In the genomic region with DNA sequence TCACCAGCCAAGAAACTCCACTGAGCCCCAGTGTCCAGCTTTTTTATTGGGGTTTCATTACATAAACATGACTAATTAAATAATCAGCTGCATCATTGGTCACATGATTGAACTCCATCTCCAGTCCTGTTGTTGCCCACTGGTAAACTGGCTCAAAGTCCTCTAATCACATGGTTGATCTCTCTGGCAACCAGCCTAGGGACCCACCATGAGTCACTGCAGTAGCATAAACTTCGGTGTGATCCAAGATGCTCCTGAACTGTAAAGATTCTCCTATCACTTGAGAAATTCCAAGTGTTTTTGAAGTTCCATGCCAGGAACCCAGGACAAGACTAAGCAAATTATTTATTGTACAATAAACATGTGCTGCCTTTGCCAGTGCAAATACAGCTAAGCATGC, we compare ENCODE assay signal across 18 cellular contexts.
DNase-seq lines count a peak whose midpoint lies in the region; TF ChIP-seq lines count a peak whose summit lies in the region.
"Had no signal": no experiment of that assay in that cellular context is flagged by ENCODE, and none has a peak within 500 bp of the region (broad histone marks: within the 10 kb centered on the region; RNA-seq: fewer than 3 reads in every experiment).

No MANE protein-coding gene starts in this region.

- peak overlapping the region; percentile 49 for H3K4me3 ChIP-seq in endodermal cell (ENCODE audit: low read length)
- H3K4me3 ChIP-seq: BLaER1, GM12878, GM23248 had no signal

- H3K4me1 ChIP-seq in endodermal cell (ENCODE audit: control insufficient read depth, insufficient read depth, low read length): no peaks in the 10 kb centered on the region
- H3K4me1 ChIP-seq: BLaER1 had no signal

- no peaks in the 10 kb centered on the region for H3K27me3 ChIP-seq in endodermal cell (ENCODE audit: control insufficient read depth, insufficient read depth, low read length, poor library complexity, severe bottlenecking)
- H3K27me3 ChIP-seq: BLaER1 had no signal

- H3K4me1 Mint-ChIP-seq in endodermal cell: no peaks in the 10 kb centered on the region
- H3K4me1 Mint-ChIP-seq: CD14-positive monocyte; CD4-positive, alpha-beta memory T cell had no signal

- H3K36me3 ChIP-seq in endodermal cell (ENCODE audit: control insufficient read depth, insufficient read depth, low read length): no peaks in the 10 kb centered on the region
- H3K36me3 ChIP-seq: BLaER1 had no signal

- H3K36me3 Mint-ChIP-seq in endodermal cell (ENCODE audit: low read depth): peaks cover 11% of the 10 kb centered on the region
- H3K36me3 Mint-ChIP-seq: CD14-positive monocyte; CD4-positive, alpha-beta memory T cell had no signal

- peak; percentile 68 for DNase-seq in H4 (ENCODE audit: low spot score)
- peak; percentile 14 for DNase-seq in T1000 (lab: John Stamatoyannopoulos, UW)
- DNase-seq in endodermal cell: no peak
- DNase-seq in KG1 (lab: John Stamatoyannopoulos, UW): no peak
- no peak for DNase-seq in NCI-H526 (lab: John Stamatoyannopoulos, UW)
- no peak for DNase-seq in SKM-1 (lab: John Stamatoyannopoulos, UW; ENCODE audit: unreplicated experiment)
- no peak for DNase-seq in activated gamma-delta T cell (lab: John Stamatoyannopoulos, UW)
- DNase-seq: CD4-positive, alpha-beta memory T cell; DMS 273 treated with DMSO at 0.1 percent for 48 hours; DMS53; DND-41; EL; GM23248; HCEC 1CT had no signal

- no peak overlapping the region for H3K27ac Mint-ChIP-seq in endodermal cell
- H3K27ac Mint-ChIP-seq: CD14-positive monocyte; CD4-positive, alpha-beta memory T cell had no signal

- H3K9me3 Mint-ChIP-seq in endodermal cell: peaks cover 53% of the 10 kb centered on the region

- H3K27me3 Mint-ChIP-seq in endodermal cell (ENCODE audit: insufficient read depth): no peaks in the 10 kb centered on the region
- H3K27me3 Mint-ChIP-seq: CD4-positive, alpha-beta memory T cell had no signal

- WGBS in endodermal cell (ENCODE audit: insufficient coverage in 1 of 2, insufficient read length in 1 of 2), 2 experiments: 100% methylated on average over 1 of the region's 1 CpG

- no peak for TF ChIP-seq CTCF in endodermal cell (conservative IDR thresholded peaks at IDR 0.05)

- H3K27ac ChIP-seq in endodermal cell (ENCODE audit: low read depth, low read length): no peak overlapping the region
- H3K27ac ChIP-seq: BLaER1, GM23248, HL-60 had no signal

- H3K9me3 ChIP-seq in endodermal cell (ENCODE audit: control insufficient read depth, low read length): peaks cover 47% of the 10 kb centered on the region

- H3K4me3 Mint-ChIP-seq in endodermal cell: no peak overlapping the region
- H3K4me3 Mint-ChIP-seq: CD14-positive monocyte; CD4-positive, alpha-beta memory T cell had no signal

- no peak overlapping the region for H3K9ac ChIP-seq in endodermal cell (ENCODE audit: extremely low read depth, low read length, poor library complexity, severe bottlenecking)
- H3K9ac ChIP-seq: BLaER1, GM23248 had no signal

Comparison
In these comparisons a context has a peak if more than half of its experiments do, and no peak if none do; other contexts are left out.
1. DNase-seq: peak in H4 (single experiment) and T1000 (single experiment); none in endodermal cell (single experiment), KG1 (single experiment), NCI-H526 (0 of 2), SKM-1 (single experiment) and activated gamma-delta T cell (single experiment).